ENCODE assay signal across 22 cellular contexts in the genomic region with DNA sequence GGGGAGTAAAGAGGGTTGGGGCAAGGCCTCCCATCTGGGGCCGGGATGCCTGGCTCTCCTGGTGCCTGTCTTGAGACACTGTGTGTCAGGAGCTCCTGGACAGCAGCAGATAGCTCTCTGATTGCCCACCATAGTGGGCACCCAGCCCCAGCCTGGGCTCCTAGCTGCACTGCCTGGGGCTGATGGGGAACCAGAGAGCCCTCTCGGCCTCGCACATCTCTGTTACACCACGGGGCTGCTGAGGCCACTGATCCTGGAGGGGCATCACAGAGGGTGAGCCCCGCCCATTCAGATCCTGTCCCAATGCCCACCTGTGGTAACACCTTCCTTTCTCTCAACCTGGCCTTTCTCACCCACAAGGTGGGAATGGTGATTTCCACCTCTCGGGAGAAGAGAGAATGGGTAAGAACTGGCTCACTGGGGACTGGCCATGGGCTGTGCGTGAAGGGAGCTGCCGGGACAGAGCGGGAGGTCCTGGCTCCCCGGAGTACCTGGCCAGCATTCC.
"Had no signal": no experiment of that assay in that cellular context is flagged by ENCODE, and none has a peak within 500 bp of the region (broad histone marks: within the 10 kb centered on the region; RNA-seq: fewer than 3 reads in every experiment).

No MANE protein-coding gene starts in this region.

- H3K27me3 ChIP-seq: brain microvascular endothelial cell, cardiac muscle cell had no signal

- H3K4me2 ChIP-seq: PC-9 had no signal

- H3K4me3 ChIP-seq: cardiac muscle cell, K562, PC-9 had no signal

- H3K27ac ChIP-seq: brain microvascular endothelial cell, cardiac muscle cell, PC-9, VCaP had no signal

- H3K36me3 ChIP-seq: brain microvascular endothelial cell, cardiac muscle cell had no signal

- ATAC-seq: activated CD8-positive, alpha-beta T cell treated with anti-CD3 and anti-CD28 coated beads for 36 hours had no signal

- FAIRE-seq: K562 had no signal

- DNase-seq: activated CD4-positive, alpha-beta T cell treated with anti-CD3 and anti-CD28 coated beads for 4 hours; activated CD4-positive, CD25-positive, alpha-beta regulatory T cell; activated CD8-positive, alpha-beta memory T cell treated with anti-CD3 and anti-CD28 coated beads, Interleukin-2, amount 50 U/mL, for 4 hours; activated CD8-positive, alpha-beta T cell treated with anti-CD3 and anti-CD28 coated beads for 36 hours; activated gamma-delta T cell treated with Interleukin-2 at 50 U/mL for 16 hours; activated naive CD4-positive, alpha-beta T cell treated with anti-CD3 and anti-CD28 coated beads, Interleukin-2, amount 10 ng/mL, durations not matched to agents 7 days and 5 days; activated naive CD8-positive, alpha-beta T cell treated with anti-CD3 and anti-CD28 coated beads for 36 hours; brain microvascular endothelial cell; Karpas-422; MM.1S; NCI-H1105 treated with DMSO at 0.1 percent for 48 hours; NCI-H1436 treated with DMSO at 0.1 percent for 48 hours; NCI-H187; NCI-H2081; NCI-H446; NCI-H524; PC-9; SIG-M5; T-helper 1 cell had no signal

- H2AFZ ChIP-seq: PC-9 had no signal
